8 cellular contexts compared by ENCODE assay signal in the genomic region with DNA sequence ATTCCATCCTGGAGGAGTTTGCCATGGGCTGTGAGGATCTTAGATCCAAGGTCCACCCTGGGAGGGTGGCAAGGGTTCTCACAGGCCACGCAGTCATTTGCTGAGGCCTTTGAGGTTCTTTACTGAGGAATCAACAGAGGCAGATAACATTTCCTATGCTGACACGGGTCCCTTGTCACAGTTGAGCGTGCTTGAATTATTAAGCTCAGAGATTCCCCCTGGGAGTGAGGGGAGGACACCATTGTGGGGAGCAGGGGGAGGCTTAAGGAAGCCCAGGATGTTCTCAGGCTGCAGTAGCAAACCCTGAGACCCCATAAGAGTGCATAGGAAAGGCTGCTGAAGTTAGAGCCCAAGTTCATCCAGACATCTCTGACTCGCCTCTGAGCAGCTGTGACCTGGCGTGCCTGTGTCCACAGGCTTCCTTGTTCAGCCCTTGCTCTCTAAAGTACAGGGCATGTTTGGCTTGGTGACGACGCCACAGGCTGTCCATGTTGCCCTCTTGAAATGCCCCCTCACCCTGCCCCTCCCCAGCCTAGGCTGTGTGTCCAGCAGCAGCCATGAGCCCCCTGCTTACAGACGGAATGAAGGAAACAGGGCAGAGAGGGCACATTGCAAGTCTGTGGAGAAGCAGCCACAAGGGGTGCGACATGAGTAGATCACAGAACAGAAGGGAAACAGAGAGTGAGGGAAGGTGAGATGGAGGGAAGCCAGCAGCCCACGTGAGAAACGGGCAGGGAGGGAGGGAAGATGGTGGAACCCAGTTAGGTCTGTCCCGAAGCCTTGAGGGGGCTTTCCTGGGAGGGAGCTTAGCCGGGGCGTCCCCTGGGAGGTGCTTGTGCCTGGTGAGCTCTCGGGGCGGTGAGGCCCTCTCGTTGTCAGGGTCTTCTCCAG. TPM values are rescaled to one million over a fixed set of nuclear protein-coding genes. Genes with fewer than 3 reads are reported as not detected.
DNase-seq lines count a peak whose midpoint lies in the region; ATAC-seq, FAIRE-seq and TF ChIP-seq lines count a peak whose summit lies in the region.

No MANE protein-coding gene starts in this region.

- peaks cover 9% of the 10 kb centered on the region for H3K36me3 Mint-ChIP-seq in activated naive CD8-positive, alpha-beta T cell

- no peak for FAIRE-seq in kidney (lab: Jason Lieb, UNC)

- no peaks in the 10 kb centered on the region for H3K27me3 ChIP-seq in tibial artery

- H3K4me3 Mint-ChIP-seq in activated naive CD8-positive, alpha-beta T cell, result peak overlapping the region; percentile 67

- H3K4me3 ChIP-seq in kidney (ENCODE audit: low read length in 2 of 2) (peak overlapping the region; percentile 39 to 56), tibial artery (peak overlapping the region; percentile 5 to 40)

- H3K27ac ChIP-seq in kidney (ENCODE audit: low read depth in 2 of 2, low read length in 2 of 2) (peak overlapping the region; percentile 3 to 34), tibial artery (no peak overlapping the region)

- no peaks in the 10 kb centered on the region for H3K9me3 ChIP-seq in kidney (ENCODE audit: control insufficient read depth in 1 of 2, low read length in 2 of 2)
- no peaks in the 10 kb centered on the region for H3K9me3 ChIP-seq in tibial artery

- DNase-seq in NCI-H1092 treated with DMSO at 0.1 percent for 48 hours (lab: John Stamatoyannopoulos, UW) (peak; percentile 26), NCI-H1092 (lab: John Stamatoyannopoulos, UW) (no peak), kidney (no peak), tibial artery (no peak), NCI-H446 treated with DMSO at 0.1 percent for 48 hours (lab: John Stamatoyannopoulos, UW) (no peak)

- H3K4me1 ChIP-seq in kidney (ENCODE audit: control insufficient read depth in 1 of 2, insufficient read depth in 1 of 2, low read depth in 1 of 2, low read length in 2 of 2), result peaks cover 5 to 10% of the 10 kb centered on the region in 2 donors
- peaks cover 0 to 34% (median 18%) of the 10 kb centered on the region in 4 donors for H3K4me1 ChIP-seq in tibial artery

- H3K9me3 Mint-ChIP-seq in activated naive CD8-positive, alpha-beta T cell (ENCODE audit: low read depth), result no peaks in the 10 kb centered on the region

- ATAC-seq in HG02798 (IDR thresholded peaks at IDR 0.05; ENCODE audit: poor library complexity, unreplicated experiment) (peak; percentile 44), HG03139 (IDR thresholded peaks at IDR 0.05; ENCODE audit: unreplicated experiment) (no peak)

- H3K36me3 ChIP-seq in kidney (ENCODE audit: control insufficient read depth in 1 of 2, insufficient read depth in 2 of 2, low read length in 2 of 2) (peaks cover 10 to 12% of the 10 kb centered on the region in 2 donors), tibial artery (peaks cover 12 to 34% (median 19%) of the 10 kb centered on the region in 3 donors)

- no peaks in the 10 kb centered on the region for H3K27me3 Mint-ChIP-seq in activated naive CD8-positive, alpha-beta T cell

- TF ChIP-seq CTCF in kidney (IDR thresholded peaks at IDR 0.05; ENCODE audit: borderline replicate concordance, extremely low read depth, insufficient read depth) (no peak), tibial artery (IDR thresholded peaks at IDR 0.05) (no peak)

- no peak overlapping the region for H3K27ac Mint-ChIP-seq in activated naive CD8-positive, alpha-beta T cell

- peaks cover 9% of the 10 kb centered on the region for H3K4me1 Mint-ChIP-seq in activated naive CD8-positive, alpha-beta T cell (ENCODE audit: low read depth)

- peak overlapping the region; percentile 39 to 71 for H3K9ac ChIP-seq in kidney (ENCODE audit: low read length in 2 of 2)

- intact Hi-C loops in kidney (cut with DNase I), result no loop called here
- intact Hi-C loops in tibial artery (cut with DNase I; ENCODE audit: low total_unique reads), result no loop called here

RNA-seq across cellular contexts. Expression of a gene that starts 34.0 kb away (rescaled TPM):
- total RNA-seq in kidney, result 39.4 TPM
- 15.0 TPM for polyA plus RNA-seq in kidney (ENCODE audit: insufficient read depth, low read depth, low replicate concordance)

Comparison
In these comparisons a context has a peak if more than half of its experiments do, and no peak if none do; other contexts are left out.
1. H3K27ac ChIP-seq: peak in kidney (2 of 2); none in tibial artery (0 of 2).